ENCODE assay signal across 10 cellular contexts in genomic region chr15:90465930-90466567, GRCh38.
DNase-seq lines count a peak whose midpoint lies in the region; FAIRE-seq and TF ChIP-seq lines count a peak whose summit lies in the region.
"Had no signal": no experiment of that assay in that cellular context is flagged by ENCODE, and none has a peak within 500 bp of the region (broad histone marks: within the 10 kb centered on the region; RNA-seq: fewer than 3 reads in every experiment).

No MANE protein-coding gene starts in this region.

- H3K27ac ChIP-seq in small intestine (ENCODE audit: low read depth in 1 of 2, low read length in 1 of 2) = no peak overlapping the region

- WGBS in small intestine, 3 donors = 80 to 93% (median 80%) methylated on average over 3 of the region's 3 CpGs

- H3K36me3 ChIP-seq in small intestine (ENCODE audit: control insufficient read depth in 2 of 2, insufficient read depth in 2 of 2, low read length in 2 of 2) = peaks cover 9 to 21% of the 10 kb centered on the region in 2 donors

- H3K36me3 Mint-ChIP-seq in IgD-negative memory B cell (no peaks in the 10 kb centered on the region), immature natural killer cell (peaks cover 10 to 43% (median 29%) of the 10 kb centered on the region in 3 donors), nephron progenitor cell (ENCODE audit: low read depth) (peaks cover 24% of the 10 kb centered on the region)

- no peak overlapping the region for H3K4me3 Mint-ChIP-seq in IgD-negative memory B cell
- H3K4me3 Mint-ChIP-seq in immature natural killer cell = no peak overlapping the region
- no peak overlapping the region for H3K4me3 Mint-ChIP-seq in nephron progenitor cell
- H3K4me3 Mint-ChIP-seq: activated naive CD4-positive, alpha-beta T cell treated with anti-CD3 and anti-CD28 coated beads, Interleukin-2, amount 10 ng/mL, durations not matched to agents 7 days and 5 days had no signal

- no peaks in the 10 kb centered on the region for H3K9me3 ChIP-seq in small intestine (ENCODE audit: control insufficient read depth, low read depth)

- TF ChIP-seq CTCF in astrocyte of the spinal cord (IDR thresholded peaks at IDR 0.05; ENCODE audit: low read depth, low read length) (no peak), nephron progenitor cell (IDR thresholded peaks at IDR 0.05) (no peak), GM13976 (IDR thresholded peaks at IDR 0.05; ENCODE audit: borderline replicate concordance, control extremely low read depth, extremely low read depth, insufficient read depth, missing control alignments) (no peak)

- H3K4me1 ChIP-seq in small intestine (ENCODE audit: control insufficient read depth in 2 of 2, insufficient read depth in 1 of 2, low read depth in 1 of 2, low read length in 1 of 2) = peaks cover 0 to 3% of the 10 kb centered on the region in 2 donors

- in situ Hi-C loops in astrocyte of the spinal cord (cut with HindIII; ENCODE audit: low sequenced_read_pairs) (no loop called here), GM13976 (cut with MboI; ENCODE audit: low sequenced_read_pairs, unreplicated experiment) (no loop called here)

- no peaks in the 10 kb centered on the region for H3K9me3 Mint-ChIP-seq in IgD-negative memory B cell
- H3K9me3 Mint-ChIP-seq in immature natural killer cell = no peaks in the 10 kb centered on the region
- no peaks in the 10 kb centered on the region for H3K9me3 Mint-ChIP-seq in nephron progenitor cell
- H3K9me3 Mint-ChIP-seq: activated naive CD4-positive, alpha-beta T cell treated with anti-CD3 and anti-CD28 coated beads, Interleukin-2, amount 10 ng/mL, durations not matched to agents 7 days and 5 days had no signal

- H3K27me3 Mint-ChIP-seq in IgD-negative memory B cell = no peaks in the 10 kb centered on the region
- peaks cover 0 to 3% (median 0%) of the 10 kb centered on the region in 3 donors for H3K27me3 Mint-ChIP-seq in immature natural killer cell (ENCODE audit: low read depth in 3 of 3)
- peaks cover 5% of the 10 kb centered on the region for H3K27me3 Mint-ChIP-seq in nephron progenitor cell (ENCODE audit: low read depth, poor library complexity)
- H3K27me3 Mint-ChIP-seq: activated naive CD4-positive, alpha-beta T cell treated with anti-CD3 and anti-CD28 coated beads, Interleukin-2, amount 10 ng/mL, durations not matched to agents 7 days and 5 days had no signal

- peaks cover 0 to 1% (median 0%) of the 10 kb centered on the region in 3 donors for H3K4me1 Mint-ChIP-seq in IgD-negative memory B cell
- peaks cover 40 to 61% of the 10 kb centered on the region in 2 donors for H3K4me1 Mint-ChIP-seq in immature natural killer cell
- peaks cover 5% of the 10 kb centered on the region for H3K4me1 Mint-ChIP-seq in nephron progenitor cell

- H3K4me3 ChIP-seq in astrocyte of the spinal cord (ENCODE audit: low read depth, low read length) = no peak overlapping the region
- H3K4me3 ChIP-seq in small intestine (ENCODE audit: low read depth in 1 of 2, low read length in 2 of 2) = no peak overlapping the region

- H3K27ac Mint-ChIP-seq in IgD-negative memory B cell (peak overlapping the region in 2 of 3 donors; percentile 11 to 73), immature natural killer cell (peak overlapping the region in 5 of 6 donors; percentile 1 to 60 (median 13)), nephron progenitor cell (no peak overlapping the region)
- H3K27ac Mint-ChIP-seq: activated naive CD4-positive, alpha-beta T cell treated with anti-CD3 and anti-CD28 coated beads, Interleukin-2, amount 10 ng/mL, durations not matched to agents 7 days and 5 days had no signal

- H3K27me3 ChIP-seq in small intestine (ENCODE audit: control insufficient read depth in 2 of 2, insufficient read depth in 2 of 2, low read length in 2 of 2) = no peaks in the 10 kb centered on the region

- no peak for FAIRE-seq in small intestine (lab: Jason Lieb, UNC)

- DNase-seq in astrocyte of the spinal cord (ENCODE audit: low read depth, low spot score) = peak; percentile 74
- DNase-seq in immature natural killer cell = no peak
- peak; percentile 30 for DNase-seq in stromal cell of bone marrow (ENCODE audit: low read depth)
- DNase-seq in nephron progenitor cell = no peak
- no peak for DNase-seq in GM13976 (ENCODE audit: low spot score)
- DNase-seq in small intestine = no peak
- DNase-seq: activated naive CD4-positive, alpha-beta T cell treated with anti-CD3 and anti-CD28 coated beads, Interleukin-2, amount 10 ng/mL, durations not matched to agents 7 days and 5 days; SHP77 treated with DMSO at 0.1 percent for 48 hours; stimulated activated naive CD4-positive, alpha-beta T cell had no signal

Comparison
In these comparisons a context has a peak if more than half of its experiments do, and no peak if none do; other contexts are left out.
1. DNase-seq: peak in astrocyte of the spinal cord (single experiment) and stromal cell of bone marrow (single experiment); none in immature natural killer cell (0 of 3), nephron progenitor cell (single experiment), GM13976 (single experiment) and small intestine (single experiment).